1 cellular context compared by ENCODE assay signal in the genomic region with DNA sequence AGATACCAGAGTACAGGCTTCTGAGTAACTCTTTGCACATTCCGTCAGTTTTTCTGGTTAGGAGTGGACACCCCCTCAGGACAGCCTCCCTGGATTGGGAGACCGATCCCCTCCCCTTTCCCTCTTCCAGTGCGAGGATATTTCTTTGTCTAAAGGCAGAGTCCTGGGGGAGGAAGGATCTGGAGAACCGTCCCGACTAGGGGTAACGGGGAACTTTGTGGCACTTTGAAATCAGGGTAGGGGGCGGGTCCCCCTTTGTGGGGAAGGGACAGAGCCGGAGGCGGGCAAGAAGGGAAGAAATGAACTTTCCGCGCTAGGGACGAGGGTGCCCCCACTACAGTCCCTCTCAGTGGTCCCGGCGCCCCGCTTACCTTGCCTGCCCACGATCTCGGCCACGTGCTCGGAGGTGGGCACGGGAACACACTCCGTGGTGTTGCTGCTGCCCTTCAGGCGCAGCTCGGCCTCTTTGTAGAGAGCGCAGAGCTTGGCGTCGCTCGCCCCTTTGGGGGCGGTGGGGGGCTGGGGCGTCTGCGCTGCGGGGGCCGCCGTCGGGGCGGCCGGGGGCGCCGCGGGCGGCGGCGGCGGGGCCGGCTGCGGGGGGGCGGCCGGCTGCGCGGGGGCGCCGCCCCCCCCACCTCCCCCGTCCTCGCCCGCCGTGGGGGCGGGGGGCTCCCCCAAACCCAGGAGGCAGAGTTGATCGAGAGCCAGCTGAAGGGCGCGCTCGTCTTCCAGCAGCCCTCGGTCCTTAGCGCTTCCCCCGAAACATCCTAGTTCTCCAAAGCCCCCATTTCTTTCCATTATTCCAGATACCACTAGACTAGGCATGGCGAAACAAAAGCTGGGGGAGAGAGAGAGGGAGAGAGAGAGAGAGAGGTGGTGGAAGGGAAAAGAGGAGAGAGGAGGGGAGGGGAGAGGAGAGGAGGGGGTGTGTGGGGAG.
TF ChIP-seq lines count a peak whose summit lies in the region.

No MANE protein-coding gene starts in this region.

TF ChIP-seq in HepG2, 621 proteins besides CTCF, POLR2A, EP300 and RAD21 (continues in another document):
- TF ChIP-seq, protein P1, sequence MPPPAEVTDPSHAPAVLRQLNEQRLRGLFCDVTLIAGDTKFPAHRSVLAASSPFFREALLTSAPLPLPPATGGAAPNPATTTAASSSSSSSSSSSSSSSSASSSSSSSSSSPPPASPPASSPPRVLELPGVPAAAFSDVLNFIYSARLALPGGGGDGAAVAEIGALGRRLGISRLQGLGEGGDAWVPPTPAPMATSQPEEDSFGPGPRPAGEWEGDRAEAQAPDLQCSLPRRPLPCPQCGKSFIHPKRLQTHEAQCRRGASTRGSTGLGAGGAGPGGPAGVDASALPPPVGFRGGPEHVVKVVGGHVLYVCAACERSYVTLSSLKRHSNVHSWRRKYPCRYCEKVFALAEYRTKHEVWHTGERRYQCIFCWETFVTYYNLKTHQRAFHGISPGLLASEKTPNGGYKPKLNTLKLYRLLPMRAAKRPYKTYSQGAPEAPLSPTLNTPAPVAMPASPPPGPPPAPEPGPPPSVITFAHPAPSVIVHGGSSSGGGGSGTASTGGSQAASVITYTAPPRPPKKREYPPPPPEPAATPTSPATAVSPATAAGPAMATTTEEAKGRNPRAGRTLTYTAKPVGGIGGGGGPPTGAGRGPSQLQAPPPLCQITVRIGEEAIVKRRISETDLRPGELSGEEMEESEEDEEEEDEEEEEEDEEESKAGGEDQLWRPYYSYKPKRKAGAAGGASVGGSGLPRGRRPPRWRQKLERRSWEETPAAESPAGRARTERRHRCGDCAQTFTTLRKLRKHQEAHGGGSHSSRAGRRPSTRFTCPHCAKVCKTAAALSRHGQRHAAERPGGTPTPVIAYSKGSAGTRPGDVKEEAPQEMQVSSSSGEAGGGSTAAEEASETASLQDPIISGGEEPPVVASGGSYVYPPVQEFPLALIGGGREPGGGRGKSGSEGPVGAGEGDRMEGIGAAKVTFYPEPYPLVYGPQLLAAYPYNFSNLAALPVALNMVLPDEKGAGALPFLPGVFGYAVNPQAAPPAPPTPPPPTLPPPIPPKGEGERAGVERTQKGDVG (CRISPR knock-in tag; IDR thresholded peaks at IDR 0.05; ENCODE audit: borderline replicate concordance), result 0 out of 2 replicates have a peak, but pooled peaks have one; percentile 21
- TF ChIP-seq SMAD3 (CRISPR knock-in tag; IDR thresholded peaks at IDR 0.05), result no peak
- no peak for TF ChIP-seq SOX13 (IDR thresholded peaks at IDR 0.05)
- 0 out of 4 replicates have a peak, but pooled peaks of 1 of the 2 experiments have one; percentile 4 for TF ChIP-seq SOX13 (CRISPR knock-in tag; conservative IDR thresholded peaks at IDR 0.05 in 1 of 2, IDR thresholded peaks at IDR 0.05 in 1 of 2)
- TF ChIP-seq, protein P2, sequence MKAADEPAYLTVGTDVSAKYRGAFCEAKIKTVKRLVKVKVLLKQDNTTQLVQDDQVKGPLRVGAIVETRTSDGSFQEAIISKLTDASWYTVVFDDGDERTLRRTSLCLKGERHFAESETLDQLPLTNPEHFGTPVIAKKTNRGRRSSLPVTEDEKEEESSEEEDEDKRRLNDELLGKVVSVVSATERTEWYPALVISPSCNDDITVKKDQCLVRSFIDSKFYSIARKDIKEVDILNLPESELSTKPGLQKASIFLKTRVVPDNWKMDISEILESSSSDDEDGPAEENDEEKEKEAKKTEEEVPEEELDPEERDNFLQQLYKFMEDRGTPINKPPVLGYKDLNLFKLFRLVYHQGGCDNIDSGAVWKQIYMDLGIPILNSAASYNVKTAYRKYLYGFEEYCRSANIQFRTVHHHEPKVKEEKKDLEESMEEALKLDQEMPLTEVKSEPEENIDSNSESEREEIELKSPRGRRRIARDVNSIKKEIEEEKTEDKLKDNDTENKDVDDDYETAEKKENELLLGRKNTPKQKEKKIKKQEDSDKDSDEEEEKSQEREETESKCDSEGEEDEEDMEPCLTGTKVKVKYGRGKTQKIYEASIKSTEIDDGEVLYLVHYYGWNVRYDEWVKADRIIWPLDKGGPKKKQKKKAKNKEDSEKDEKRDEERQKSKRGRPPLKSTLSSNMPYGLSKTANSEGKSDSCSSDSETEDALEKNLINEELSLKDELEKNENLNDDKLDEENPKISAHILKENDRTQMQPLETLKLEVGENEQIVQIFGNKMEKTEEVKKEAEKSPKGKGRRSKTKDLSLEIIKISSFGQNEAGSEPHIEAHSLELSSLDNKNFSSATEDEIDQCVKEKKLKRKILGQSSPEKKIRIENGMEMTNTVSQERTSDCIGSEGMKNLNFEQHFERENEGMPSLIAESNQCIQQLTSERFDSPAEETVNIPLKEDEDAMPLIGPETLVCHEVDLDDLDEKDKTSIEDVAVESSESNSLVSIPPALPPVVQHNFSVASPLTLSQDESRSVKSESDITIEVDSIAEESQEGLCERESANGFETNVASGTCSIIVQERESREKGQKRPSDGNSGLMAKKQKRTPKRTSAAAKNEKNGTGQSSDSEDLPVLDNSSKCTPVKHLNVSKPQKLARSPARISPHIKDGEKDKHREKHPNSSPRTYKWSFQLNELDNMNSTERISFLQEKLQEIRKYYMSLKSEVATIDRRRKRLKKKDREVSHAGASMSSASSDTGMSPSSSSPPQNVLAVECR (CRISPR knock-in tag; IDR thresholded peaks at IDR 0.05; ENCODE audit: borderline replicate concordance), result peak; percentile 32; the same call in 1 of the 2 replicates
- TF ChIP-seq, protein P3, sequence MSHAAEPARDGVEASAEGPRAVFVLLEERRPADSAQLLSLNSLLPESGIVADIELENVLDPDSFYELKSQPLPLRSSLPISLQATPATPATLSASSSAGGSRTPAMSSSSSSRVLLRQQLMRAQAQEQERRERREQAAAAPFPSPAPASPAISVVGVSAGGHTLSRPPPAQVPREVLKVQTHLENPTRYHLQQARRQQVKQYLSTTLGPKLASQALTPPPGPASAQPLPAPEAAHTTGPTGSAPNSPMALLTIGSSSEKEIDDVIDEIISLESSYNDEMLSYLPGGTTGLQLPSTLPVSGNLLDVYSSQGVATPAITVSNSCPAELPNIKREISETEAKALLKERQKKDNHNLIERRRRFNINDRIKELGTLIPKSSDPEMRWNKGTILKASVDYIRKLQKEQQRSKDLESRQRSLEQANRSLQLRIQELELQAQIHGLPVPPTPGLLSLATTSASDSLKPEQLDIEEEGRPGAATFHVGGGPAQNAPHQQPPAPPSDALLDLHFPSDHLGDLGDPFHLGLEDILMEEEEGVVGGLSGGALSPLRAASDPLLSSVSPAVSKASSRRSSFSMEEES (CRISPR knock-in tag; IDR thresholded peaks at IDR 0.05), result no peak
- TF ChIP-seq, protein P4, sequence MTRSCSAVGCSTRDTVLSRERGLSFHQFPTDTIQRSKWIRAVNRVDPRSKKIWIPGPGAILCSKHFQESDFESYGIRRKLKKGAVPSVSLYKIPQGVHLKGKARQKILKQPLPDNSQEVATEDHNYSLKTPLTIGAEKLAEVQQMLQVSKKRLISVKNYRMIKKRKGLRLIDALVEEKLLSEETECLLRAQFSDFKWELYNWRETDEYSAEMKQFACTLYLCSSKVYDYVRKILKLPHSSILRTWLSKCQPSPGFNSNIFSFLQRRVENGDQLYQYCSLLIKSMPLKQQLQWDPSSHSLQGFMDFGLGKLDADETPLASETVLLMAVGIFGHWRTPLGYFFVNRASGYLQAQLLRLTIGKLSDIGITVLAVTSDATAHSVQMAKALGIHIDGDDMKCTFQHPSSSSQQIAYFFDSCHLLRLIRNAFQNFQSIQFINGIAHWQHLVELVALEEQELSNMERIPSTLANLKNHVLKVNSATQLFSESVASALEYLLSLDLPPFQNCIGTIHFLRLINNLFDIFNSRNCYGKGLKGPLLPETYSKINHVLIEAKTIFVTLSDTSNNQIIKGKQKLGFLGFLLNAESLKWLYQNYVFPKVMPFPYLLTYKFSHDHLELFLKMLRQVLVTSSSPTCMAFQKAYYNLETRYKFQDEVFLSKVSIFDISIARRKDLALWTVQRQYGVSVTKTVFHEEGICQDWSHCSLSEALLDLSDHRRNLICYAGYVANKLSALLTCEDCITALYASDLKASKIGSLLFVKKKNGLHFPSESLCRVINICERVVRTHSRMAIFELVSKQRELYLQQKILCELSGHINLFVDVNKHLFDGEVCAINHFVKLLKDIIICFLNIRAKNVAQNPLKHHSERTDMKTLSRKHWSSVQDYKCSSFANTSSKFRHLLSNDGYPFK (CRISPR knock-in tag; IDR thresholded peaks at IDR 0.05; ENCODE audit: borderline replicate concordance), result peak; percentile 45; the same call in 1 of the 2 replicates
- TF ChIP-seq, protein P5, sequence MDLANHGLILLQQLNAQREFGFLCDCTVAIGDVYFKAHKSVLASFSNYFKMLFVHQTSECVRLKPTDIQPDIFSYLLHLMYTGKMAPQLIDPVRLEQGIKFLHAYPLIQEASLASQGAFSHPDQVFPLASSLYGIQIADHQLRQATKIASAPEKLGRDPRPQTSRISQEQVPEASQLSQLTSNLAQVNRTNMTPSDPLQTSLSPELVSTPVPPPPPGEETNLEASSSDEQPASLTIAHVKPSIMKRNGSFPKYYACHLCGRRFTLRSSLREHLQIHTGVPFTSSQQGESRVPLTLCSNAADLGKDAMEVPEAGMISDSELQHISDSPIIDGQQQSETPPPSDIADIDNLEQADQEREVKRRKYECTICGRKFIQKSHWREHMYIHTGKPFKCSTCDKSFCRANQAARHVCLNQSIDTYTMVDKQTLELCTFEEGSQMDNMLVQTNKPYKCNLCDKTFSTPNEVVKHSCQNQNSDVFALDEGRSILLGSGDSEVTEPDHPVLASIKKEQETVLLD (CRISPR knock-in tag; IDR thresholded peaks at IDR 0.05; ENCODE audit: low read depth), result no peak
- peak; percentile 30; the same call in 1 of the 2 replicates for TF ChIP-seq ZBTB7A (CRISPR knock-in tag; IDR thresholded peaks at IDR 0.05)
- 0 out of 2 replicates have a peak, but pooled peaks have one; percentile 22 for TF ChIP-seq ZNF33B (CRISPR knock-in tag; IDR thresholded peaks at IDR 0.05)
- TF ChIP-seq, protein P6, sequence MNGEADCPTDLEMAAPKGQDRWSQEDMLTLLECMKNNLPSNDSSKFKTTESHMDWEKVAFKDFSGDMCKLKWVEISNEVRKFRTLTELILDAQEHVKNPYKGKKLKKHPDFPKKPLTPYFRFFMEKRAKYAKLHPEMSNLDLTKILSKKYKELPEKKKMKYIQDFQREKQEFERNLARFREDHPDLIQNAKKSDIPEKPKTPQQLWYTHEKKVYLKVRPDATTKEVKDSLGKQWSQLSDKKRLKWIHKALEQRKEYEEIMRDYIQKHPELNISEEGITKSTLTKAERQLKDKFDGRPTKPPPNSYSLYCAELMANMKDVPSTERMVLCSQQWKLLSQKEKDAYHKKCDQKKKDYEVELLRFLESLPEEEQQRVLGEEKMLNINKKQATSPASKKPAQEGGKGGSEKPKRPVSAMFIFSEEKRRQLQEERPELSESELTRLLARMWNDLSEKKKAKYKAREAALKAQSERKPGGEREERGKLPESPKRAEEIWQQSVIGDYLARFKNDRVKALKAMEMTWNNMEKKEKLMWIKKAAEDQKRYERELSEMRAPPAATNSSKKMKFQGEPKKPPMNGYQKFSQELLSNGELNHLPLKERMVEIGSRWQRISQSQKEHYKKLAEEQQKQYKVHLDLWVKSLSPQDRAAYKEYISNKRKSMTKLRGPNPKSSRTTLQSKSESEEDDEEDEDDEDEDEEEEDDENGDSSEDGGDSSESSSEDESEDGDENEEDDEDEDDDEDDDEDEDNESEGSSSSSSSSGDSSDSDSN (CRISPR knock-in tag; IDR thresholded peaks at IDR 0.05), result peak; percentile 50; the same call in 1 of the 2 replicates
- TF ChIP-seq ZNF224 (CRISPR knock-in tag; IDR thresholded peaks at IDR 0.05), result no peak
- TF ChIP-seq, protein P7, sequence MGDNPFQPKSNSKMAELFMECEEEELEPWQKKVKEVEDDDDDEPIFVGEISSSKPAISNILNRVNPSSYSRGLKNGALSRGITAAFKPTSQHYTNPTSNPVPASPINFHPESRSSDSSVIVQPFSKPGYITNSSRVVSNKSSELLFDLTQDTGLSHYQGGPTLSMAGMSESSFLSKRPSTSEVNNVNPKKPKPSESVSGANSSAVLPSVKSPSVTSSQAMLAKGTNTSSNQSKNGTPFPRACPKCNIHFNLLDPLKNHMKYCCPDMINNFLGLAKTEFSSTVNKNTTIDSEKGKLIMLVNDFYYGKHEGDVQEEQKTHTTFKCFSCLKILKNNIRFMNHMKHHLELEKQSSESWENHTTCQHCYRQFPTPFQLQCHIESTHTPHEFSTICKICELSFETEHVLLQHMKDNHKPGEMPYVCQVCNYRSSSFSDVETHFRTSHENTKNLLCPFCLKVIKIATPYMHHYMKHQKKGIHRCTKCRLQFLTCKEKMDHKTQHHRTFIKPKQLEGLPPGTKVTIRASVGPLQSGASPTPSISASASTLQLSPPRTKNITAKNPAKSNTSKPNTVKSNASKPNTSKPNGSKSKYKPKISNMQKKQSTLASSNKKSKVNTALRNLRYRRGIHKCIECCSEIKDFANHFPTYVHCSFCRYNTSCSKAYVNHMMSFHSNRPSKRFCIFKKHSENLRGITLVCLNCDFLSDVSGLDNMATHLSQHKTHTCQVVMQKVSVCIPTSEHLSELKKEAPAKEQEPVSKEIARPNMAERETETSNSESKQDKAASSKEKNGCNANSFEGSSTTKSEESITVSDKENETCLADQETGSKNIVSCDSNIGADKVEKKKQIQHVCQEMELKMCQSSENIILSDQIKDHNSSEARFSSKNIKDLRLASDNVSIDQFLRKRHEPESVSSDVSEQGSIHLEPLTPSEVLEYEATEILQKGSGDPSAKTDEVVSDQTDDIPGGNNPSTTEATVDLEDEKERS (CRISPR knock-in tag; IDR thresholded peaks at IDR 0.05), result 0 out of 2 replicates have a peak, but pooled peaks have one; percentile 36
- TF ChIP-seq ISX (CRISPR knock-in tag; conservative IDR thresholded peaks at IDR 0.05), result no peak
- TF ChIP-seq RFXAP (CRISPR knock-in tag; IDR thresholded peaks at IDR 0.05; ENCODE audit: borderline replicate concordance), result no peak
- peak; percentile 29; the same call in 1 of the 2 replicates for TF ChIP-seq KDM2A (CRISPR knock-in tag; IDR thresholded peaks at IDR 0.05; ENCODE audit: borderline replicate concordance, low read depth)
- TF ChIP-seq MXI1 (IDR thresholded peaks at IDR 0.05; ENCODE audit: borderline replicate concordance, low read depth, low read length), result peak; percentile 43; the same call in 1 of the 3 replicates
- TF ChIP-seq, protein P8, sequence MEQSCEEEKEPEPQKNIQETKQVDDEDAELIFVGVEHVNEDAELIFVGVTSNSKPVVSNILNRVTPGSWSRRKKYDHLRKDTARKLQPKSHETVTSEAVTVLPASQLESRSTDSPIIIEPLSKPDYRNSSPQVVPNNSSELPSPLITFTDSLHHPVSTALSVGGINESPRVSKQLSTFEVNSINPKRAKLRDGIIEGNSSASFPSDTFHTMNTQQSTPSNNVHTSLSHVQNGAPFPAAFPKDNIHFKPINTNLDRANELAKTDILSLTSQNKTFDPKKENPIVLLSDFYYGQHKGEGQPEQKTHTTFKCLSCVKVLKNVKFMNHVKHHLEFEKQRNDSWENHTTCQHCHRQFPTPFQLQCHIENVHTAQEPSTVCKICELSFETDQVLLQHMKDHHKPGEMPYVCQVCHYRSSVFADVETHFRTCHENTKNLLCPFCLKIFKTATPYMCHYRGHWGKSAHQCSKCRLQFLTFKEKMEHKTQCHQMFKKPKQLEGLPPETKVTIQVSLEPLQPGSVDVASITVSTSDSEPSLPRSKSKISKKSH (CRISPR knock-in tag; IDR thresholded peaks at IDR 0.05; ENCODE audit: borderline replicate concordance), result 0 out of 2 replicates have a peak, but pooled peaks have one; percentile 42
- peak; percentile 27; the same call in 1 of the 2 replicates for TF ChIP-seq ZNF430 (CRISPR knock-in tag; IDR thresholded peaks at IDR 0.05)
- peak; percentile 69; the same call in 1 of the 2 replicates for TF ChIP-seq ZNF777 (CRISPR knock-in tag; IDR thresholded peaks at IDR 0.05)
- peak; percentile 87 for TF ChIP-seq MYC (CRISPR knock-in tag; IDR thresholded peaks at IDR 0.05; ENCODE audit: borderline replicate concordance)
- no peak for TF ChIP-seq ZNF569 (CRISPR knock-in tag; IDR thresholded peaks at IDR 0.05; ENCODE audit: borderline replicate concordance)
